31 cellular contexts compared by ENCODE assay signal in genomic region chr20:19510626-19511025, GRCh38.
"Had no signal": no experiment of that assay in that cellular context is flagged by ENCODE, and none has a peak within 500 bp of the region (broad histone marks: within the 10 kb centered on the region; RNA-seq: fewer than 3 reads in every experiment).

No MANE protein-coding gene starts in this region.

- H3K4me1 ChIP-seq: adrenal gland, body of pancreas, esophagus squamous epithelium, gastroesophageal sphincter, heart right ventricle had no signal

- H3K36me3 Mint-ChIP-seq: activated naive CD8-positive, alpha-beta T cell had no signal

- DNase-seq: activated B cell treated with CpG ODN at 0.5 μM for 24 hours; activated CD4-positive, alpha-beta T cell treated with anti-CD3 and anti-CD28 coated beads for 48 hours; activated CD4-positive, alpha-beta T cell treated with anti-CD3 and anti-CD28 coated beads, Interleukin-2, amount 50 U/mL, for 1 hour; activated CD4-positive, alpha-beta T cell treated with anti-CD3 and anti-CD28 coated beads, Interleukin-2, amount 50 U/mL, for 48 hours; activated CD8-positive, alpha-beta memory T cell treated with anti-CD3 and anti-CD28 coated beads for 24 hours; activated CD8-positive, alpha-beta T cell treated with anti-CD3 and anti-CD28 coated beads for 36 hours; activated effector memory CD4-positive, alpha-beta T cell treated with Interleukin-2 at 50 U/mL for 16 hours; activated gamma-delta T cell treated with Interleukin-2 at 50 U/mL for 16 hours; activated naive CD4-positive, alpha-beta T cell treated with anti-CD3 and anti-CD28 coated beads, Interleukin-2, amount 50 U/mL, for 16 hours; activated naive CD4-positive, alpha-beta T cell treated with Interleukin-2 at 50 U/mL for 16 hours; activated T-cell treated with anti-CD3 and anti-CD28 coated beads, Interleukin-2, amount 50 U/mL, for 4 hours; adrenal gland; amygdala; aorta; body of pancreas; caudate nucleus; cortex of kidney; dermis blood vessel endothelial cell; effector CD4-positive, alpha-beta T cell; effector memory CD8-positive, alpha-beta T cell; esophagus squamous epithelium; foreskin melanocyte; heart right ventricle; T-helper 17 cell; T1000; WERI-Rb-1 had no signal

- H3K4me3 Mint-ChIP-seq: activated B cell treated with CpG ODN at 0.5 μM for 24 hours; activated CD8-positive, alpha-beta T cell treated with anti-CD3 and anti-CD28 coated beads for 36 hours; activated naive CD8-positive, alpha-beta T cell; activated T-cell treated with anti-CD3 and anti-CD28 coated beads, Interleukin-2, amount 50 U/mL, for 4 hours; activated T-helper 17 cell treated with anti-CD3 and anti-CD28 coated beads, Interleukin-2, amount 50 U/mL, for 72 hours; effector memory CD8-positive, alpha-beta T cell; T-helper 17 cell; T-helper 2 cell treated with Interferon-gamma antibody and Interleukin-4, amounts not matched to agents 5 μg/mL and 100 μg/mL, for 36 hours had no signal

- H3K27ac ChIP-seq: adrenal gland, body of pancreas, esophagus squamous epithelium, gastroesophageal sphincter, heart right ventricle, WERI-Rb-1 had no signal

- ATAC-seq: activated CD4-positive, CD25-positive, alpha-beta regulatory T cell treated with anti-CD3 and anti-CD28 coated beads, Interleukin-2, amount 50 U/mL, for 24 hours; activated CD8-positive, alpha-beta T cell treated with anti-CD3 and anti-CD28 coated beads for 36 hours; activated T-cell treated with anti-CD3 and anti-CD28 coated beads, Interleukin-2, amount 50 U/mL, for 4 hours; activated T-helper 17 cell treated with anti-CD3 and anti-CD28 coated beads, Interleukin-2, amount 50 U/mL, for 72 hours; body of pancreas; effector memory CD8-positive, alpha-beta T cell; gastroesophageal sphincter; heart right ventricle; T-helper 17 cell had no signal

- H3K9me3 ChIP-seq: adrenal gland, body of pancreas, esophagus squamous epithelium, gastroesophageal sphincter, heart right ventricle had no signal

- H3K9me3 Mint-ChIP-seq: activated B cell treated with CpG ODN at 0.5 μM for 24 hours; activated CD8-positive, alpha-beta T cell treated with anti-CD3 and anti-CD28 coated beads for 36 hours; activated T-cell treated with anti-CD3 and anti-CD28 coated beads, Interleukin-2, amount 50 U/mL, for 4 hours; effector memory CD8-positive, alpha-beta T cell; T-helper 2 cell treated with Interferon-gamma antibody and Interleukin-4, amounts not matched to agents 5 μg/mL and 100 μg/mL, for 36 hours had no signal

- H3K4me3 ChIP-seq: adrenal gland, body of pancreas, esophagus squamous epithelium, gastroesophageal sphincter, heart right ventricle had no signal

- H3K27me3 ChIP-seq: adrenal gland, body of pancreas, esophagus squamous epithelium, gastroesophageal sphincter had no signal

- H3K27ac Mint-ChIP-seq: activated B cell treated with CpG ODN at 0.5 μM for 24 hours; activated CD8-positive, alpha-beta T cell treated with anti-CD3 and anti-CD28 coated beads for 36 hours; activated naive CD8-positive, alpha-beta T cell; activated T-helper 17 cell treated with anti-CD3 and anti-CD28 coated beads, Interleukin-2, amount 50 U/mL, for 72 hours; effector memory CD8-positive, alpha-beta T cell; T-helper 17 cell; T-helper 2 cell treated with Interferon-gamma antibody and Interleukin-4, amounts not matched to agents 5 μg/mL and 100 μg/mL, for 36 hours had no signal

- H3K36me3 ChIP-seq: adrenal gland, esophagus squamous epithelium, gastroesophageal sphincter, heart right ventricle, WERI-Rb-1 had no signal

- H3K4me1 Mint-ChIP-seq: activated B cell treated with CpG ODN at 0.5 μM for 24 hours; activated T-helper 17 cell treated with anti-CD3 and anti-CD28 coated beads, Interleukin-2, amount 50 U/mL, for 72 hours; T-helper 17 cell had no signal

- H3K27me3 Mint-ChIP-seq: activated CD8-positive, alpha-beta T cell treated with anti-CD3 and anti-CD28 coated beads for 36 hours; activated naive CD8-positive, alpha-beta T cell; activated T-helper 17 cell treated with anti-CD3 and anti-CD28 coated beads, Interleukin-2, amount 50 U/mL, for 72 hours; T-helper 17 cell had no signal
